1 cellular context compared by ENCODE assay signal in the genomic region with DNA sequence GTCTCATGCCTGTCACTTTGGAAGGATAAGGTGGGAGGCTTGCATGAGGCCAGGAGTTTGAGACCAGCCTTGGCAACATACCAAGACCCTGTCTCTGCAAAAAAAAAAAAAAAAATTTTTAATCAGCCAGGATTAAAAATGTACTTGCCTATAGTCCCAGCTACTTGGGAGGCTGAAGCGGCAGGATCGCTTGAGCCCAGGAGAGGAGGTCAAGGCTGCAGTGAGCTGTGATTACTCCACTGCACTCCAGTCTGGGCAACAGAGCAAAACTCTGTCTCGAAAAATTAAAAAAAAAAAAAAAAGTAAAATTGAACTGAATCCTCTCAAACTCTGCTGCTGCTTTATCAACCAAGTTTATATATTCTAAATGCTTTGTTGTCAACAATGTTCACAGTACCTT.
TF ChIP-seq lines count a peak whose summit lies in the region.

No MANE protein-coding gene starts in this region.

TF ChIP-seq in GM23338, 12 proteins besides CTCF, POLR2A, EP300 and RAD21 (continued from another document):
- TF ChIP-seq ETS1 (IDR thresholded peaks at IDR 0.05) (no peak), ZNF114 (CRISPR knock-in tag; IDR thresholded peaks at IDR 0.05) (no peak), JUNB (IDR thresholded peaks at IDR 0.05; ENCODE audit: unreplicated experiment) (no peak), ZNF331 (CRISPR knock-in tag; IDR thresholded peaks at IDR 0.05; ENCODE audit: low read depth) (no peak), EZH2phosphoT487 (IDR thresholded peaks at IDR 0.05; ENCODE audit: unreplicated experiment) (no peak), CREB1 (CRISPR knock-in tag; IDR thresholded peaks at IDR 0.05; ENCODE audit: low read depth) (no peak), POLR2AphosphoS5 (IDR thresholded peaks at IDR 0.05; ENCODE audit: low read depth) (no peak), ZNF462 (CRISPR knock-in tag; IDR thresholded peaks at IDR 0.05) (no peak), STAT1 (IDR thresholded peaks at IDR 0.05; ENCODE audit: unreplicated experiment) (no peak)
